Comparison of ENCODE assay signal across 18 cellular contexts in the genomic region with DNA sequence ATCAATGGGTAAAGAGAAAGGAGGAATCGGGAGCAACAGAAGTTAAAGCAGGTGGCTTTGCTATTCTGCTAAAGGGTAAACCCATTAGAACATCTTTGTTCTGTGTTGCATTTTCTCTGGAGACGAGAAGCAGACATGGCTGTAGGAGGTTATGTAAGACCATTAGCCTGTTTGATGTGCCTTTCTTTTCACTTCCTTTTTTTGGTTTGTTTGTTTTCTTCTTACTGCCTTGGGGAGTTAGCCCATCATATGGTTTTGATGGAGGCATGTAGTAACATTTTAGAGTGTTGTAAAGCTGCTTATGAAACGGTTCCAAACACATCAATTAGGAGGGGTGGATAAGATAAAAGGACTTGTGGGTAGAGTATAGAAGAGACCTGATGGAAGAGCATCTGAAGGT.
A peak's percentile ranks its signal among the peaks of the same experiment; 100 is the strongest.
DNase-seq lines count a peak whose midpoint lies in the region; ATAC-seq and TF ChIP-seq lines count a peak whose summit lies in the region.
"Had no signal": no experiment of that assay in that cellular context is flagged by ENCODE, and none has a peak within 500 bp of the region (broad histone marks: within the 10 kb centered on the region; RNA-seq: fewer than 3 reads in every experiment).

No MANE protein-coding gene starts in this region.

- peak; percentile 84 for ATAC-seq in GM19395 (IDR thresholded peaks at IDR 0.05; ENCODE audit: unreplicated experiment)
- ATAC-seq in HG03520 (IDR thresholded peaks at IDR 0.05; ENCODE audit: unreplicated experiment): peak; percentile 91
- ATAC-seq in CD4-positive, alpha-beta T cell (ENCODE audit: poor library complexity): no peak
- ATAC-seq: foreskin keratinocyte had no signal

- H3K4me3 Mint-ChIP-seq in CD4-positive, alpha-beta T cell: no peak overlapping the region
- H3K4me3 Mint-ChIP-seq: activated CD4-positive, alpha-beta T cell treated with anti-CD3 and anti-CD28 coated beads, Interleukin-2, amount 10 ng/mL, durations not matched to agents 7 days and 5 days; activated naive CD8-positive, alpha-beta T cell treated with anti-CD3 and anti-CD28 coated beads, Interleukin-2, amount 10 ng/mL, durations not matched to agents 7 days and 5 days; nephron had no signal

- peak overlapping the region; percentile 78 to 90 (median 85) for H3K27ac ChIP-seq in BLaER1 treated with 17β-estradiol and CSF1 and Interleukin-3, amounts not matched to agents 10 nM and 100 nM
- no peak overlapping the region for H3K27ac ChIP-seq in CD4-positive, alpha-beta T cell (ENCODE audit: low read depth, low read length)
- H3K27ac ChIP-seq: foreskin keratinocyte had no signal

- H3K27me3 ChIP-seq in BLaER1 treated with 17β-estradiol and CSF1 and Interleukin-3, amounts not matched to agents 10 nM and 100 nM: no peaks in the 10 kb centered on the region
- no peaks in the 10 kb centered on the region for H3K27me3 ChIP-seq in CD4-positive, alpha-beta T cell (ENCODE audit: control insufficient read depth, insufficient read depth, low read length)
- H3K27me3 ChIP-seq: foreskin keratinocyte had no signal

- peak overlapping the region; percentile 22 to 72 (median 56); a peak in 18 of 22 replicates for H3K9ac ChIP-seq in BLaER1 treated with 17β-estradiol and CSF1 and Interleukin-3, amounts not matched to agents 10 nM and 100 nM

- no peak overlapping the region for H3K4me3 ChIP-seq in BLaER1 treated with 17β-estradiol and CSF1 and Interleukin-3, amounts not matched to agents 10 nM and 100 nM

- no peaks in the 10 kb centered on the region for H3K36me3 ChIP-seq in BLaER1 treated with 17β-estradiol and CSF1 and Interleukin-3, amounts not matched to agents 10 nM and 100 nM

- H3K27me3 Mint-ChIP-seq in CD4-positive, alpha-beta T cell: no peaks in the 10 kb centered on the region
- H3K27me3 Mint-ChIP-seq: activated naive CD8-positive, alpha-beta T cell treated with anti-CD3 and anti-CD28 coated beads, Interleukin-2, amount 10 ng/mL, durations not matched to agents 7 days and 5 days had no signal

- H3K4me1 ChIP-seq in BLaER1 treated with 17β-estradiol and CSF1 and Interleukin-3, amounts not matched to agents 10 nM and 100 nM: peaks cover 17 to 48% (median 30%) of the 10 kb centered on the region in 10 experiments; a peak in 19 of 20 replicates
- H3K4me1 ChIP-seq: foreskin keratinocyte had no signal

- H3K4me1 Mint-ChIP-seq in CD4-positive, alpha-beta T cell (ENCODE audit: low read depth): no peaks in the 10 kb centered on the region
- H3K4me1 Mint-ChIP-seq: activated CD4-positive, alpha-beta T cell treated with anti-CD3 and anti-CD28 coated beads, Interleukin-2, amount 10 ng/mL, durations not matched to agents 7 days and 5 days; activated naive CD8-positive, alpha-beta T cell treated with anti-CD3 and anti-CD28 coated beads, Interleukin-2, amount 10 ng/mL, durations not matched to agents 7 days and 5 days had no signal

- peaks cover 0 to 5% (median 0%) of the 10 kb centered on the region in 11 experiments; a peak in 2 of 22 replicates for H3K9me3 ChIP-seq in BLaER1 treated with 17β-estradiol and CSF1 and Interleukin-3, amounts not matched to agents 10 nM and 100 nM (replicated peaks in 1 of 11)
- no peaks in the 10 kb centered on the region for H3K9me3 ChIP-seq in CD4-positive, alpha-beta T cell (ENCODE audit: control insufficient read depth, low read length)

- H3K4me2 ChIP-seq in BLaER1 treated with 17β-estradiol and CSF1 and Interleukin-3, amounts not matched to agents 10 nM and 100 nM: peak overlapping the region; percentile 32 to 83 (median 55)

- H3K27ac Mint-ChIP-seq in CD4-positive, alpha-beta T cell: no peak overlapping the region
- H3K27ac Mint-ChIP-seq: activated CD4-positive, alpha-beta T cell treated with anti-CD3 and anti-CD28 coated beads, Interleukin-2, amount 10 ng/mL, durations not matched to agents 7 days and 5 days; activated naive CD8-positive, alpha-beta T cell treated with anti-CD3 and anti-CD28 coated beads, Interleukin-2, amount 10 ng/mL, durations not matched to agents 7 days and 5 days; nephron had no signal

- intact Hi-C loops in CD4-positive, alpha-beta T cell (cut with DNase I, micrococcal nuclease): no loop called here

- TF ChIP-seq CTCF in CD4-positive, alpha-beta T cell (IDR thresholded peaks at IDR 0.05): no peak

- H4K20me1 ChIP-seq in BLaER1 treated with 17β-estradiol and CSF1 and Interleukin-3, amounts not matched to agents 10 nM and 100 nM: no peaks in the 10 kb centered on the region

- CTCF ChIA-PET in CD4-positive, alpha-beta T cell (lab: Charles Lee): no interaction called here

- DNase-seq in SKM-1 (lab: John Stamatoyannopoulos, UW; ENCODE audit: unreplicated experiment) (peak; percentile 36), NCI-H510A treated with DMSO at 0.1 percent for 48 hours (lab: John Stamatoyannopoulos, UW) (no peak), middle frontal gyrus (ENCODE audit: extremely low spot score, low spot score) (no peak), NCI-H345 (lab: John Stamatoyannopoulos, UW) (no peak)
- no peak for DNase-seq in CD4-positive, alpha-beta T cell
- DNase-seq: activated CD4-positive, alpha-beta T cell treated with anti-CD3 and anti-CD28 coated beads, Interleukin-2, amount 10 ng/mL, durations not matched to agents 7 days and 5 days; activated naive CD8-positive, alpha-beta T cell treated with anti-CD3 and anti-CD28 coated beads, Interleukin-2, amount 10 ng/mL, durations not matched to agents 7 days and 5 days; activated T-cell treated with anti-CD3 and anti-CD28 coated beads, Interleukin-2, amount 50 U/mL, for 1 hour; foreskin keratinocyte; H7; NCI-H2029 treated with DMSO at 0.1 percent for 48 hours; NCI-H69; stimulated activated CD4-positive, alpha-beta T cell treated with anti-CD3 and anti-CD28 coated beads, Interleukin-15, amount 100 ng/mL, for 24 hours; T-helper 9 cell had no signal

- H3K36me3 Mint-ChIP-seq in CD4-positive, alpha-beta T cell (ENCODE audit: low read depth): no peaks in the 10 kb centered on the region
- H3K36me3 Mint-ChIP-seq: activated naive CD8-positive, alpha-beta T cell treated with anti-CD3 and anti-CD28 coated beads, Interleukin-2, amount 10 ng/mL, durations not matched to agents 7 days and 5 days had no signal

- no peaks in the 10 kb centered on the region for H3K9me3 Mint-ChIP-seq in CD4-positive, alpha-beta T cell
- H3K9me3 Mint-ChIP-seq: activated CD4-positive, alpha-beta T cell treated with anti-CD3 and anti-CD28 coated beads, Interleukin-2, amount 10 ng/mL, durations not matched to agents 7 days and 5 days; activated naive CD8-positive, alpha-beta T cell treated with anti-CD3 and anti-CD28 coated beads, Interleukin-2, amount 10 ng/mL, durations not matched to agents 7 days and 5 days had no signal

- POLR2A ChIA-PET in CD4-positive, alpha-beta T cell (lab: Charles Lee): no interaction called here
